Comparison of ENCODE assay signal across 8 cellular contexts in the genomic region with DNA sequence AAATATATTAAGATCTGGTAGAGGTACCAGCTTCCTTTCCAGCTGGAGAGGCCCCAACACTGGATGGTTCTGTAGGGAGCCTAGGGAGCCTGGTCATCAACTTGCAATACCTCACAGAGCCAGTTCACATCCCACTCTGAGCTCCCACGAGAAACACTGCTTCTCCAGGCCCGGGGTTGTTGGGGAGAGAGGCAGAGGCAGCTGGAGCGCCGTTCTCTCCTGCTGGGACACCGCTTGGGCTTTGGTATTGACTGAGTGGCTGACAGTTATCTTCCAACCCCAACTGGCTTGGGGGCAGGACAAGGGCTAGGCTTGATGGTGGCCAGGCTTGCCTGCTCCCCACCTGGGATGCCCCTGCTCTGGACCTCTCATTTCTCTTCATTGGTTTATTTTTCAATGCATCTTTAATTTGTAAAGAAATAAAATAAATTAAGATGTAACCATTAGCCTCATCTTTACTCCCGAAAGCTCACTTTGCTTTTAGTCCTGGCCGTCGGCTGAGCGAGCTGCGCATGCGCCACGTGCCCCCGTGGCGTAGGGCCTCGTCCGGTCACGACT. TPM values are rescaled to one million over a fixed set of nuclear protein-coding genes. Genes with fewer than 3 reads are reported as not detected.
DNase-seq lines count a peak whose midpoint lies in the region; ATAC-seq and TF ChIP-seq lines count a peak whose summit lies in the region.

No MANE protein-coding gene starts in this region.

- POLR2A ChIA-PET in A673 (lab: Charles Lee; ENCODE audit: low non-redundant PET), result interaction anchor here (0.6 kb wide), 1 partner anchor 25 kb away, joined by 3 read pairs; no protein-coding TSS in a partner anchor
- POLR2A ChIA-PET in Panc1 (lab: Charles Lee), result interaction anchor here (0.5 to 1.3 kb wide), 3 partner anchors 10 to 113 kb away, joined by 3 to 9 read pairs (median 3); no protein-coding TSS in a partner anchor

- H3K9ac ChIP-seq in skeletal muscle tissue (ENCODE audit: low read depth in 1 of 3, low read length in 3 of 3), result peak overlapping the region; percentile 86 to 94 (median 90)

- H3K9me3 ChIP-seq in A673 (ENCODE audit: low read depth, low read length, poor library complexity, severe bottlenecking), result no peaks in the 10 kb centered on the region
- no peaks in the 10 kb centered on the region for H3K9me3 ChIP-seq in Panc1 (ENCODE audit: control insufficient read depth, insufficient read depth, low read depth, low read length)
- no peaks in the 10 kb centered on the region for H3K9me3 ChIP-seq in skeletal muscle tissue (ENCODE audit: control insufficient read depth in 3 of 3, low read length in 3 of 3)

- intact Hi-C loops in A673 (cut with micrococcal nuclease; ENCODE audit: unreplicated experiment) (no loop called here), Panc1 (cut with micrococcal nuclease; ENCODE audit: unreplicated experiment) (no loop called here)

- peak overlapping the region; percentile 88 for H3K4me3 ChIP-seq in A673 (ENCODE audit: low read depth, low read length, poor library complexity, severe bottlenecking)
- H3K4me3 ChIP-seq in Panc1 (ENCODE audit: low read depth in 2 of 2, low read length in 2 of 2), result peak overlapping the region; percentile 90 to 96
- peak overlapping the region; percentile 78 for H3K4me3 ChIP-seq in astrocyte of the cerebellum (ENCODE audit: low read depth, low read length)
- peak overlapping the region; percentile 76 for H3K4me3 ChIP-seq in iPS-11a (ENCODE audit: low read depth, low read length)
- H3K4me3 ChIP-seq in skeletal muscle tissue (ENCODE audit: low read length in 3 of 3), result peak overlapping the region; percentile 88 to 91 (median 91)

- in situ Hi-C loops in GM13976 (cut with MboI; ENCODE audit: low sequenced_read_pairs, unreplicated experiment) (no loop called here), Panc1 (cut with HindIII; ENCODE audit: low pct_unique_long_range_greater_than_20kb, low sequenced_read_pairs) (no loop called here), astrocyte of the cerebellum (cut with HindIII; ENCODE audit: low sequenced_read_pairs) (no loop called here)

- CTCF ChIA-PET in A673 (lab: Charles Lee), result interaction anchor here (0.6 kb wide), 1 partner anchor 108 kb away, joined by 3 read pairs; no protein-coding TSS in a partner anchor
- CTCF ChIA-PET in Panc1 (lab: Charles Lee), result interaction anchor here (0.5 to 1.4 kb wide), 3 partner anchors 9 to 19 kb away, joined by 3 to 8 read pairs (median 3); a partner anchor contains a TSS

- TF ChIP-seq CTCF in A673 (conservative IDR thresholded peaks at IDR 0.05; ENCODE audit: low read depth, low read length) (no peak), GM13976 (IDR thresholded peaks at IDR 0.05; ENCODE audit: borderline replicate concordance, control extremely low read depth, extremely low read depth, insufficient read depth, missing control alignments) (no peak), Panc1 (IDR thresholded peaks at IDR 0.05) (no peak), astrocyte of the cerebellum (IDR thresholded peaks at IDR 0.05; ENCODE audit: low read depth, low read length, missing control alignments) (no peak)

- no peaks in the 10 kb centered on the region for H3K27me3 ChIP-seq in A673 (replicated peaks; ENCODE audit: insufficient read depth, low read depth, low read length, poor library complexity)
- H3K27me3 ChIP-seq in Panc1 (ENCODE audit: control insufficient read depth, insufficient read depth, low read length), result no peaks in the 10 kb centered on the region
- H3K27me3 ChIP-seq in skeletal muscle tissue (ENCODE audit: control insufficient read depth in 3 of 3, insufficient read depth in 3 of 3, low read length in 3 of 3), result no peaks in the 10 kb centered on the region

- H3K27ac ChIP-seq in A673 (ENCODE audit: low read depth, low read length, poor library complexity, severe bottlenecking), result peak overlapping the region; percentile 87
- peak overlapping the region; percentile 93 for H3K27ac ChIP-seq in Panc1 (ENCODE audit: low read length)
- H3K27ac ChIP-seq in skeletal muscle tissue (ENCODE audit: low read depth, low read length), result peak overlapping the region; percentile 97

- peaks cover 13% of the 10 kb centered on the region for H3K4me1 ChIP-seq in A673 (ENCODE audit: insufficient read depth, low read length, poor library complexity, severe bottlenecking)
- H3K4me1 ChIP-seq in Panc1 (ENCODE audit: control insufficient read depth, insufficient read depth, low read length), result peaks cover 30% of the 10 kb centered on the region
- peaks cover 27 to 43% (median 31%) of the 10 kb centered on the region in 3 donors for H3K4me1 ChIP-seq in skeletal muscle tissue (ENCODE audit: control insufficient read depth in 3 of 3, insufficient read depth in 3 of 3, low read length in 3 of 3)

- BruUV-seq in A673 (replicated peaks; lab: Mats Ljungman, UMichigan), result TSS peak; percentile 21
- BruUV-seq in Panc1 (replicated peaks; lab: Mats Ljungman, UMichigan), result TSS peak; percentile 57

- DNase-seq in A673 (ENCODE audit: low spot score) (peak; percentile 76), GM13976 (ENCODE audit: low spot score) (peak; percentile 89), Panc1 (ENCODE audit: low read depth, low spot score) (no peak), astrocyte of the cerebellum (ENCODE audit: low read depth) (peak; percentile 49)

- ATAC-seq in HG03064 (IDR thresholded peaks at IDR 0.05; ENCODE audit: low read depth, unreplicated experiment) (peak; percentile 55), Panc1 (peak; percentile 55), GM18868 (IDR thresholded peaks at IDR 0.05; ENCODE audit: unreplicated experiment) (no peak)

- H3K36me3 ChIP-seq in A673 (ENCODE audit: insufficient read depth, low read length, poor library complexity, severe bottlenecking) (peaks cover 35% of the 10 kb centered on the region), Panc1 (ENCODE audit: control insufficient read depth, insufficient read depth, low read length) (peaks cover 33% of the 10 kb centered on the region), skeletal muscle tissue (ENCODE audit: control insufficient read depth in 3 of 3, insufficient read depth in 3 of 3, low read length in 3 of 3) (peaks cover 43 to 48% (median 45%) of the 10 kb centered on the region in 3 donors)

RNA-seq across cellular contexts. Expression of a gene that starts 10.0 kb away (rescaled TPM):
- total RNA-seq in A673 (2021) (37.5 and 37.7 TPM in 2 replicates), Panc1 (2021; ENCODE audit: unreplicated experiment) (41.2 TPM), skeletal muscle tissue (17.7 TPM)
- 71.5 TPM for polyA plus RNA-seq in Panc1 (2012; ENCODE audit: insufficient read length)

RNA-seq across cellular contexts. Expression of a gene that starts 13.6 kb away (rescaled TPM):
- total RNA-seq in A673 (2021) (71.3 and 81.1 TPM in 2 replicates), Panc1 (2021; ENCODE audit: unreplicated experiment) (109 TPM), skeletal muscle tissue (29.7 TPM)
- polyA plus RNA-seq in Panc1 (2012; ENCODE audit: insufficient read length), result 126 TPM

RNA-seq across cellular contexts. Expression of a gene that starts 27.6 kb away (rescaled TPM):
- total RNA-seq in A673 (2021) (71.2 and 74.9 TPM in 2 replicates), Panc1 (2021; ENCODE audit: unreplicated experiment) (113 TPM), skeletal muscle tissue (41.8 TPM)
- polyA plus RNA-seq in Panc1 (2012; ENCODE audit: insufficient read length), result 95.8 TPM

RNA-seq across cellular contexts. Expression of a gene that starts 39.6 kb away (rescaled TPM):
- total RNA-seq in A673 (2021), result 23.1 and 28.9 TPM in 2 replicates
- 49.0 TPM for total RNA-seq in Panc1 (2021; ENCODE audit: unreplicated experiment)
- 49.6 TPM for polyA plus RNA-seq in Panc1 (2012; ENCODE audit: insufficient read length)
- 6.3 TPM for total RNA-seq in skeletal muscle tissue
